20 cellular contexts compared by ENCODE assay signal in genomic region chr13:71949441-71949840, GRCh38.
DNase-seq lines count a peak whose midpoint lies in the region; ATAC-seq and TF ChIP-seq lines count a peak whose summit lies in the region.
"Had no signal": no experiment of that assay in that cellular context is flagged by ENCODE, and none has a peak within 500 bp of the region (broad histone marks: within the 10 kb centered on the region; RNA-seq: fewer than 3 reads in every experiment).

No MANE protein-coding gene starts in this region.

- 93% methylated on average over 2 of the region's 2 CpGs; no CpG with 5 or more reads in 1 of the 2 experiments for WGBS in endodermal cell (ENCODE audit: insufficient coverage in 1 of 2, insufficient read length in 1 of 2), 2 experiments

- H3K36me3 ChIP-seq in GM23338 (ENCODE audit: insufficient read depth) (no peaks in the 10 kb centered on the region), endodermal cell (ENCODE audit: control insufficient read depth, insufficient read depth, low read length) (no peaks in the 10 kb centered on the region), neural progenitor cell (no peaks in the 10 kb centered on the region)
- H3K36me3 ChIP-seq: BLaER1 treated with 17β-estradiol and CSF1 and Interleukin-3, amounts not matched to agents 10 nM and 100 nM had no signal

- no peaks in the 10 kb centered on the region for H3K36me3 Mint-ChIP-seq in GM23338 (ENCODE audit: low read depth)
- no peaks in the 10 kb centered on the region for H3K36me3 Mint-ChIP-seq in endodermal cell (ENCODE audit: low read depth)
- H3K36me3 Mint-ChIP-seq in neural progenitor cell: no peaks in the 10 kb centered on the region
- no peaks in the 10 kb centered on the region for H3K36me3 Mint-ChIP-seq in activated T-cell treated with anti-CD3 and anti-CD28 coated beads, Interleukin-2, amount 50 U/mL, for 72 hours (ENCODE audit: insufficient read depth in 2 of 2)
- H3K36me3 Mint-ChIP-seq: CD8-positive, alpha-beta T cell had no signal

- no peaks in the 10 kb centered on the region for H4K20me1 ChIP-seq in GM23338 (replicated peaks; ENCODE audit: insufficient read depth)
- no peaks in the 10 kb centered on the region for H4K20me1 ChIP-seq in neural progenitor cell (ENCODE audit: low read depth)
- H4K20me1 ChIP-seq: BLaER1 treated with 17β-estradiol and CSF1 and Interleukin-3, amounts not matched to agents 10 nM and 100 nM had no signal

- H3K27ac Mint-ChIP-seq in GM23338 (no peak overlapping the region; the same call in 1 of the 2 replicates), endodermal cell (no peak overlapping the region), neural progenitor cell (no peak overlapping the region)
- no peak overlapping the region for H3K27ac Mint-ChIP-seq in activated T-cell treated with anti-CD3 and anti-CD28 coated beads, Interleukin-2, amount 50 U/mL, for 72 hours
- H3K27ac Mint-ChIP-seq: B cell; CD4-positive, alpha-beta T cell; CD8-positive, alpha-beta T cell had no signal

- H3K4me2 ChIP-seq in GM23338 (no peak overlapping the region), neural progenitor cell (no peak overlapping the region)
- H3K4me2 ChIP-seq: A549; BLaER1 treated with 17β-estradiol and CSF1 and Interleukin-3, amounts not matched to agents 10 nM and 100 nM had no signal

- H3F3A ChIP-seq in GM23338 (replicated peaks; ENCODE audit: low read depth) (no peaks in the 10 kb centered on the region), neural progenitor cell (ENCODE audit: low read depth) (no peaks in the 10 kb centered on the region)

- peak; percentile 8 for DNase-seq in GM23338 (ENCODE audit: low spot score)
- peak; percentile 15 for DNase-seq in SK-MEL-5 (ENCODE audit: low read depth, low spot score)
- DNase-seq in endodermal cell: no peak
- DNase-seq in neural progenitor cell (ENCODE audit: low spot score): no peak
- no peak for DNase-seq in activated T-cell treated with anti-CD3 and anti-CD28 coated beads, Interleukin-2, amount 50 U/mL, for 72 hours
- DNase-seq in NCI-H2227 (lab: John Stamatoyannopoulos, UW; ENCODE audit: unreplicated experiment): no peak
- no peak for DNase-seq in NOMO-1 treated with dmso at 0.1 percent for 144 hours (lab: John Stamatoyannopoulos, UW; ENCODE audit: unreplicated experiment)
- no peak for DNase-seq in NCI-H226
- DNase-seq: AML-193; Caco-2; Calu3; CD4-positive, alpha-beta T cell; CD8-positive, alpha-beta T cell; DMS79 treated with DMSO at 0.1 percent for 48 hours; GF-D8 had no signal

- H3K27ac ChIP-seq in GM23338 (ENCODE audit: low read depth): no peak overlapping the region
- no peak overlapping the region for H3K27ac ChIP-seq in endodermal cell (ENCODE audit: low read depth, low read length)
- no peak overlapping the region for H3K27ac ChIP-seq in neural progenitor cell
- H3K27ac ChIP-seq: 22Rv1; A549; BLaER1 treated with 17β-estradiol and CSF1 and Interleukin-3, amounts not matched to agents 10 nM and 100 nM; C4-2B had no signal

- no peak; a peak in 1 of 4 replicates for TF ChIP-seq CTCF in GM23338 (conservative IDR thresholded peaks at IDR 0.05; ENCODE audit: low read depth in 2 of 2)
- TF ChIP-seq CTCF in endodermal cell (conservative IDR thresholded peaks at IDR 0.05): peak; percentile 50
- TF ChIP-seq CTCF in neural progenitor cell (IDR thresholded peaks at IDR 0.05): peak; percentile 7

- H3K4me1 ChIP-seq in GM23338 (ENCODE audit: insufficient read depth) (no peaks in the 10 kb centered on the region), endodermal cell (ENCODE audit: control insufficient read depth, insufficient read depth, low read length) (no peaks in the 10 kb centered on the region), neural progenitor cell (no peaks in the 10 kb centered on the region)
- H3K4me1 ChIP-seq: A549; BLaER1 treated with 17β-estradiol and CSF1 and Interleukin-3, amounts not matched to agents 10 nM and 100 nM; Caco-2 had no signal

- no peaks in the 10 kb centered on the region; the same call in 2 of the 3 replicates for H3K9me3 Mint-ChIP-seq in GM23338
- peaks cover 7% of the 10 kb centered on the region for H3K9me3 Mint-ChIP-seq in endodermal cell
- peaks cover 5% of the 10 kb centered on the region for H3K9me3 Mint-ChIP-seq in neural progenitor cell
- H3K9me3 Mint-ChIP-seq in activated T-cell treated with anti-CD3 and anti-CD28 coated beads, Interleukin-2, amount 50 U/mL, for 72 hours: peaks cover 0 to 4% of the 10 kb centered on the region in 2 donors

- H3K27me3 ChIP-seq in GM23338 (ENCODE audit: insufficient read depth) (no peaks in the 10 kb centered on the region), endodermal cell (ENCODE audit: control insufficient read depth, insufficient read depth, low read length, poor library complexity, severe bottlenecking) (no peaks in the 10 kb centered on the region), neural progenitor cell (no peaks in the 10 kb centered on the region)
- H3K27me3 ChIP-seq: BLaER1 treated with 17β-estradiol and CSF1 and Interleukin-3, amounts not matched to agents 10 nM and 100 nM had no signal

- in situ Hi-C loops in SK-MEL-5 (cut with HindIII; ENCODE audit: low pct_unique_long_range_greater_than_20kb, low sequenced_read_pairs): no loop called here

- no peak overlapping the region for H3K4me3 Mint-ChIP-seq in GM23338
- H3K4me3 Mint-ChIP-seq in endodermal cell: no peak overlapping the region
- H3K4me3 Mint-ChIP-seq in neural progenitor cell: no peak overlapping the region
- H3K4me3 Mint-ChIP-seq in activated T-cell treated with anti-CD3 and anti-CD28 coated beads, Interleukin-2, amount 50 U/mL, for 72 hours: no peak overlapping the region
- H3K4me3 Mint-ChIP-seq: B cell; CD4-positive, alpha-beta T cell; CD8-positive, alpha-beta T cell had no signal

- H3K9ac ChIP-seq in endodermal cell (ENCODE audit: extremely low read depth, low read length, poor library complexity, severe bottlenecking): no peak overlapping the region
- no peak overlapping the region for H3K9ac ChIP-seq in neural progenitor cell
- H3K9ac ChIP-seq: BLaER1 treated with 17β-estradiol and CSF1 and Interleukin-3, amounts not matched to agents 10 nM and 100 nM had no signal

- no peaks in the 10 kb centered on the region for H3K9me2 ChIP-seq in GM23338 (ENCODE audit: insufficient read depth)

- H3K27me3 Mint-ChIP-seq in GM23338 (ENCODE audit: insufficient read depth, low read depth, poor library complexity): no peaks in the 10 kb centered on the region
- no peaks in the 10 kb centered on the region for H3K27me3 Mint-ChIP-seq in endodermal cell (ENCODE audit: insufficient read depth)
- no peaks in the 10 kb centered on the region for H3K27me3 Mint-ChIP-seq in neural progenitor cell (ENCODE audit: insufficient read depth, low read depth)
- no peaks in the 10 kb centered on the region for H3K27me3 Mint-ChIP-seq in activated T-cell treated with anti-CD3 and anti-CD28 coated beads, Interleukin-2, amount 50 U/mL, for 72 hours (ENCODE audit: low read depth)
- H3K27me3 Mint-ChIP-seq: B cell; CD4-positive, alpha-beta T cell had no signal

- H2AFZ ChIP-seq in GM23338 (no peak overlapping the region), neural progenitor cell (replicated peaks) (no peak overlapping the region)

- H3K9me3 ChIP-seq in endodermal cell (ENCODE audit: control insufficient read depth, low read length): no peaks in the 10 kb centered on the region
- no peaks in the 10 kb centered on the region for H3K9me3 ChIP-seq in neural progenitor cell (ENCODE audit: low read depth)
- H3K9me3 ChIP-seq: A549; BLaER1 treated with 17β-estradiol and CSF1 and Interleukin-3, amounts not matched to agents 10 nM and 100 nM; Caco-2 had no signal

- ATAC-seq in GM23338: peak; percentile 29; the same call in 1 of the 3 replicates
- ATAC-seq in activated T-cell treated with anti-CD3 and anti-CD28 coated beads, Interleukin-2, amount 50 U/mL, for 72 hours (replicated peaks in 1 of 2): no peak
- ATAC-seq: A549; CD8-positive, alpha-beta T cell had no signal

- no peaks in the 10 kb centered on the region for H3K4me1 Mint-ChIP-seq in GM23338
- no peaks in the 10 kb centered on the region for H3K4me1 Mint-ChIP-seq in endodermal cell
- no peaks in the 10 kb centered on the region for H3K4me1 Mint-ChIP-seq in neural progenitor cell
- H3K4me1 Mint-ChIP-seq in activated T-cell treated with anti-CD3 and anti-CD28 coated beads, Interleukin-2, amount 50 U/mL, for 72 hours (ENCODE audit: low read depth): no peaks in the 10 kb centered on the region
- H3K4me1 Mint-ChIP-seq: B cell had no signal

- H3K4me3 ChIP-seq in GM23338 (no peak overlapping the region), endodermal cell (ENCODE audit: low read length) (no peak overlapping the region), neural progenitor cell (no peak overlapping the region)
- H3K4me3 ChIP-seq: A549; BLaER1 treated with 17β-estradiol and CSF1 and Interleukin-3, amounts not matched to agents 10 nM and 100 nM had no signal

- H3K79me2 ChIP-seq in GM23338 (replicated peaks; ENCODE audit: insufficient read depth): no peaks in the 10 kb centered on the region
- no peaks in the 10 kb centered on the region for H3K79me2 ChIP-seq in neural progenitor cell (ENCODE audit: low read depth)

TF ChIP-seq in GM23338, 12 proteins besides CTCF, POLR2A, EP300 and RAD21 (continues in another document):
- TF ChIP-seq STAT1 (IDR thresholded peaks at IDR 0.05; ENCODE audit: unreplicated experiment) (no peak), JUNB (IDR thresholded peaks at IDR 0.05; ENCODE audit: unreplicated experiment) (no peak), EZH2 (IDR thresholded peaks at IDR 0.05; ENCODE audit: low read depth, unreplicated experiment) (no peak)

Comparison
In these comparisons a context has a peak if more than half of its experiments do, and no peak if none do; other contexts are left out.
1. DNase-seq: peak in GM23338 (single experiment) and SK-MEL-5 (single experiment); none in endodermal cell (single experiment), neural progenitor cell (single experiment), activated T-cell treated with anti-CD3 and anti-CD28 coated beads, Interleukin-2, amount 50 U/mL, for 72 hours (0 of 2), NCI-H2227 (single experiment), NOMO-1 treated with dmso at 0.1 percent for 144 hours (single experiment) and NCI-H226 (single experiment).
2. CTCF ChIP-seq: peak in endodermal cell (single experiment) and neural progenitor cell (single experiment); none in GM23338 (0 of 2).